In genomic region chr17:30969989-30970680, GRCh38 we compare ENCODE assay signal across 9 cellular contexts. TPM values are rescaled to one million over a fixed set of nuclear protein-coding genes. Genes with fewer than 3 reads are reported as not detected.
DNase-seq lines count a peak whose midpoint lies in the region; ATAC-seq and TF ChIP-seq lines count a peak whose summit lies in the region.
"Had no signal": no experiment of that assay in that cellular context is flagged by ENCODE, and none has a peak within 500 bp of the region (broad histone marks: within the 10 kb centered on the region; RNA-seq: fewer than 3 reads in every experiment).

No MANE protein-coding gene starts in this region.

- H3K4me1 Mint-ChIP-seq in CD8-positive, alpha-beta T cell (ENCODE audit: low read depth): peaks cover 25% of the 10 kb centered on the region
- H3K4me1 Mint-ChIP-seq in activated T-cell treated with anti-CD3 and anti-CD28 coated beads, Interleukin-2, amount 50 U/mL, for 72 hours (ENCODE audit: low read depth): peaks cover 41% of the 10 kb centered on the region

- TF ChIP-seq EP300 in gastroesophageal sphincter (IDR thresholded peaks at IDR 0.05): no peak

- TF ChIP-seq POLR2A in gastroesophageal sphincter (IDR thresholded peaks at IDR 0.05): no peak

- peaks cover 7% of the 10 kb centered on the region for H3K36me3 Mint-ChIP-seq in CD8-positive, alpha-beta T cell
- peaks cover 5 to 11% of the 10 kb centered on the region in 2 donors for H3K36me3 Mint-ChIP-seq in activated T-cell treated with anti-CD3 and anti-CD28 coated beads, Interleukin-2, amount 50 U/mL, for 72 hours (ENCODE audit: insufficient read depth in 2 of 2)

- 5 to 22% methylated on average over 15 to 18 of the region's 23 CpGs for WGBS in gastroesophageal sphincter (ENCODE audit: low coverage in 1 of 2), 2 donors

- no peaks in the 10 kb centered on the region for H3K27me3 ChIP-seq in CD8-positive, alpha-beta T cell (ENCODE audit: insufficient read depth, low read length)
- H3K27me3 ChIP-seq in gastroesophageal sphincter: no peaks in the 10 kb centered on the region

- CTCF ChIA-PET in CD8-positive, alpha-beta T cell (lab: Charles Lee): interaction anchor here (1.3 kb wide), 1 partner anchor 16 kb away, joined by 4 read pairs; no protein-coding TSS in a partner anchor

- peak overlapping the region; percentile 60 for H3K27ac Mint-ChIP-seq in CD8-positive, alpha-beta T cell
- H3K27ac Mint-ChIP-seq in activated T-cell treated with anti-CD3 and anti-CD28 coated beads, Interleukin-2, amount 50 U/mL, for 72 hours: peak overlapping the region; percentile 99

- peaks cover 17% of the 10 kb centered on the region for H3K27me3 Mint-ChIP-seq in CD8-positive, alpha-beta T cell (ENCODE audit: low read depth)
- H3K27me3 Mint-ChIP-seq in activated T-cell treated with anti-CD3 and anti-CD28 coated beads, Interleukin-2, amount 50 U/mL, for 72 hours (ENCODE audit: low read depth): peaks cover 14% of the 10 kb centered on the region

- DNase-seq in CD8-positive, alpha-beta T cell: peak in 2 of 7 experiments; percentile 29 to 52
- DNase-seq in activated T-cell treated with anti-CD3 and anti-CD28 coated beads, Interleukin-2, amount 50 U/mL, for 72 hours: peak; percentile 11 to 50
- DNase-seq in pons (ENCODE audit: low spot score): peak; percentile 30
- no peak for DNase-seq in central memory CD4-positive, alpha-beta T cell

- H3K9me3 ChIP-seq in CD8-positive, alpha-beta T cell (ENCODE audit: low read length): no peaks in the 10 kb centered on the region
- H3K9me3 ChIP-seq in gastroesophageal sphincter: no peaks in the 10 kb centered on the region

- intact Hi-C loops in CD8-positive, alpha-beta T cell (cut with DNase I, micrococcal nuclease): no loop called here

- no peaks in the 10 kb centered on the region for H3K4me1 ChIP-seq in CD8-positive, alpha-beta T cell (ENCODE audit: insufficient read depth, low read length)
- peaks cover 0 to 36% (median 4%) of the 10 kb centered on the region in 3 donors for H3K4me1 ChIP-seq in gastroesophageal sphincter

- H3K4me3 Mint-ChIP-seq in CD8-positive, alpha-beta T cell: peak overlapping the region; percentile 95
- H3K4me3 Mint-ChIP-seq in activated T-cell treated with anti-CD3 and anti-CD28 coated beads, Interleukin-2, amount 50 U/mL, for 72 hours: peak overlapping the region; percentile 98 to 99

- POLR2A ChIA-PET in CD8-positive, alpha-beta T cell (lab: Charles Lee): interaction anchor here (0.6 kb wide), 1 partner anchor 230 kb away, joined by 3 read pairs; no protein-coding TSS in a partner anchor

- TF ChIP-seq CTCF in CD8-positive, alpha-beta T cell (IDR thresholded peaks at IDR 0.05): no peak
- no peak for TF ChIP-seq CTCF in gastroesophageal sphincter (IDR thresholded peaks at IDR 0.05)

- no peaks in the 10 kb centered on the region for H3K36me3 ChIP-seq in CD8-positive, alpha-beta T cell (ENCODE audit: insufficient read depth, low read length)
- H3K36me3 ChIP-seq in gastroesophageal sphincter: peaks cover 0 to 3% of the 10 kb centered on the region in 2 donors

- H3K27ac ChIP-seq in CD8-positive, alpha-beta T cell (ENCODE audit: low read depth, low read length): no peak overlapping the region
- peak overlapping the region; percentile 85 to 98 (median 92) for H3K27ac ChIP-seq in gastroesophageal sphincter

- peak; percentile 35 for ATAC-seq in CD8-positive, alpha-beta T cell
- ATAC-seq in HG03095 (IDR thresholded peaks at IDR 0.05; ENCODE audit: unreplicated experiment): peak; percentile 33
- ATAC-seq in activated T-cell treated with anti-CD3 and anti-CD28 coated beads, Interleukin-2, amount 50 U/mL, for 72 hours (replicated peaks in 1 of 2): peak in 1 of 2 donors; percentile 60
- peak; percentile 12 for ATAC-seq in gastroesophageal sphincter
- ATAC-seq in GM21526 (IDR thresholded peaks at IDR 0.05; ENCODE audit: low FRiP score, unreplicated experiment): no peak
- no peak for ATAC-seq in GM21423 (IDR thresholded peaks at IDR 0.05; ENCODE audit: unreplicated experiment)

- no peaks in the 10 kb centered on the region for H3K9me3 Mint-ChIP-seq in CD8-positive, alpha-beta T cell
- peaks cover 1 to 2% of the 10 kb centered on the region in 2 donors for H3K9me3 Mint-ChIP-seq in activated T-cell treated with anti-CD3 and anti-CD28 coated beads, Interleukin-2, amount 50 U/mL, for 72 hours

- H3K4me3 ChIP-seq in CD8-positive, alpha-beta T cell (ENCODE audit: low read depth, low read length): peak overlapping the region; percentile 70
- H3K4me3 ChIP-seq in gastroesophageal sphincter: peak overlapping the region; percentile 90 to 93

RNA-seq across cellular contexts. Expression of gene RNF135, which starts 0.7 kb away (rescaled TPM):
- total RNA-seq in CD8-positive, alpha-beta T cell: 1 to 10 TPM in 1 of 2 experiments, under 1 TPM in 1; 0.79 to 1.5 TPM
- 10 to 100 TPM; 11.7 to 12.3 TPM for total RNA-seq in activated T-cell treated with anti-CD3 and anti-CD28 coated beads, Interleukin-2, amount 50 U/mL, for 72 hours
- total RNA-seq in gastroesophageal sphincter: 10 to 100 TPM; 18.2 to 22.3 (median 20.3) TPM

RNA-seq across cellular contexts. Expression of gene ADAP2, which starts 48.4 kb away (rescaled TPM):
- total RNA-seq in CD8-positive, alpha-beta T cell: 1 to 10 TPM in 1 of 2 experiments, under 1 TPM in 1; 0.14 to 1.3 TPM
- total RNA-seq in activated T-cell treated with anti-CD3 and anti-CD28 coated beads, Interleukin-2, amount 50 U/mL, for 72 hours: 1 to 10 TPM; 1.5 to 1.8 TPM
- 10 to 100 TPM; 10.6 to 20.9 (median 12.6) TPM for total RNA-seq in gastroesophageal sphincter
- total RNA-seq: HT1080 had no signal

Comparison
In these comparisons a context has a peak if more than half of its experiments do, and no peak if none do; other contexts are left out.
1. ATAC-seq: peak in CD8-positive, alpha-beta T cell (single experiment), HG03095 (single experiment) and gastroesophageal sphincter (single experiment); none in GM21526 (single experiment) and GM21423 (single experiment).
2. RNA of gene RNF135, which starts 0.7 kb away (total RNA-seq): 18.2 to 22.3 TPM in gastroesophageal sphincter and 11.7 to 12.3 TPM in activated T-cell treated with anti-CD3 and anti-CD28 coated beads, Interleukin-2, amount 50 U/mL, for 72 hours; 0.79 to 1.5 TPM in CD8-positive, alpha-beta T cell; every median in the first group is over 4 times any median in the second.
3. RNA of gene ADAP2, which starts 48.4 kb away (total RNA-seq): 10.6 to 20.9 TPM in gastroesophageal sphincter; 1.5 to 1.8 TPM in activated T-cell treated with anti-CD3 and anti-CD28 coated beads, Interleukin-2, amount 50 U/mL, for 72 hours and 0.14 to 1.3 TPM in CD8-positive, alpha-beta T cell; every median in the first group is over 4 times any median in the second.